In the genomic region with DNA sequence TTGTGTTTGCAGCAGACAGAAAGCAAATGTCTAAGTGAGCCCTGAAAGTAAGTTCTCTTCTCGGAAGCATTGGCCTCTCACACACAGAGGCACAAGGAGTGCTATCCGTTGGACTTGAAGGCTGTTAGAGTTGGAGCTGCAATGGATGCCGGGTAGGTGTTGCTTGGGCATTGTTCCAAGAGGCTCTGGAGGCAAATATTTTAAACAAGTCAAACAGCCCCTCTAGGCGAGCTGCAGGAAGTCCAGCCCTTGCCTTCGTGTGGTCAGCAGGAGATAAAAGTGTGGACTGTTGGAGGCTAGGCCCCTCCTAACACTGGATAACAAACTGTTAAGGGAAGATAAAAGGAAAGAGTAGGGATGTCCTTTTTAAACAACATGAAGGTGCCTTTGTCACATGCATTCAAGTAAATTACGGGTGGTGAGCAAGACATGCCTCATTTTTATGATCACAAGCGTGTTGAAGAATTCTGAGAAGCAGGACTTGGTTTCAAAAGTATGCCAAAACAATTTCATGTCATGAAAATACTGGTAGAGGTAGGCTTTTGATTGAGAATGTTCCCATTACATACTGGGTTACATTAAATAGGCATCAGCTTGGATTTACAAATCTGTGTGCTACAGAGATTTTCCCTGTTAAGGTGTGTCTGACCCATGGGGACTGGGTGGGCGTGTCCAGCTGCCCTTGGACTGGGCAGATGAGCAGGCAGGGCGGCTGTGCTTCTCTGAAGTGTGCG, we compare ENCODE assay signal across 12 cellular contexts. TPM values are rescaled to one million over a fixed set of nuclear protein-coding genes. Genes with fewer than 3 reads are reported as not detected.
DNase-seq lines count a peak whose midpoint lies in the region; ATAC-seq and TF ChIP-seq lines count a peak whose summit lies in the region.
"Had no signal": no experiment of that assay in that cellular context is flagged by ENCODE, and none has a peak within 500 bp of the region (broad histone marks: within the 10 kb centered on the region; RNA-seq: fewer than 3 reads in every experiment).

No MANE protein-coding gene starts in this region.

- H3K36me3 Mint-ChIP-seq in glutamatergic neuron (ENCODE audit: unreplicated experiment), result no peaks in the 10 kb centered on the region

- no peaks in the 10 kb centered on the region for H3K9me3 ChIP-seq in SJSA1 (replicated peaks)

- TF ChIP-seq CTCF in glutamatergic neuron (IDR thresholded peaks at IDR 0.05; ENCODE audit: partially characterized antibody, unreplicated experiment), result no peak

- H3K4me1 Mint-ChIP-seq in glutamatergic neuron (ENCODE audit: low read depth, unreplicated experiment), result peaks cover 26% of the 10 kb centered on the region

- H3K27ac Mint-ChIP-seq in glutamatergic neuron (ENCODE audit: unreplicated experiment), result no peak overlapping the region

- no peak overlapping the region for H3K9ac ChIP-seq in rectal smooth muscle tissue (ENCODE audit: low read length)

- DNase-seq in EH (ENCODE audit: low read depth), result peak; percentile 42
- DNase-seq in SJSA1 (ENCODE audit: low read depth in 1 of 2, low spot score in 2 of 2), result peak; percentile 65 to 71
- no peak for DNase-seq in glutamatergic neuron
- DNase-seq in DMS53 treated with DMSO at 0.1 percent for 48 hours (lab: John Stamatoyannopoulos, UW; ENCODE audit: unreplicated experiment), result no peak
- no peak for DNase-seq in stimulated activated naive CD4-positive, alpha-beta T cell treated with Interleukin-2 at 50 U/mL for 16 hours (lab: John Stamatoyannopoulos, UW)
- DNase-seq in NCI-H526 (lab: John Stamatoyannopoulos, UW), result no peak
- DNase-seq: activated CD4-positive, alpha-beta T cell treated with anti-CD3 and anti-CD28 coated beads, Interleukin-2, amount 50 U/mL, for 4 hours; foreskin melanocyte; naive thymus-derived CD8-positive, alpha-beta T cell; PC-9 had no signal

- H3K27ac ChIP-seq in SJSA1 (peak overlapping the region; percentile 91), rectal smooth muscle tissue (ENCODE audit: low read depth, low read length) (peak overlapping the region; percentile 58)
- H3K27ac ChIP-seq: PC-9 had no signal

- no peaks in the 10 kb centered on the region for H3K36me3 ChIP-seq in SJSA1
- H3K36me3 ChIP-seq in rectal smooth muscle tissue (ENCODE audit: control insufficient read depth, insufficient read depth, low read length), result no peaks in the 10 kb centered on the region

- H3K4me3 ChIP-seq in SJSA1 (no peak overlapping the region), rectal smooth muscle tissue (ENCODE audit: low read length) (no peak overlapping the region)
- H3K4me3 ChIP-seq: PC-9 had no signal

- H3K27me3 Mint-ChIP-seq in glutamatergic neuron (ENCODE audit: unreplicated experiment), result peaks cover 4% of the 10 kb centered on the region
- H3K27me3 Mint-ChIP-seq: naive thymus-derived CD8-positive, alpha-beta T cell had no signal

- H3K4me1 ChIP-seq in SJSA1 (replicated peaks) (peaks cover 51% of the 10 kb centered on the region), rectal smooth muscle tissue (ENCODE audit: control insufficient read depth, insufficient read depth, low read length) (peaks cover 43% of the 10 kb centered on the region)

- H3K27me3 ChIP-seq in SJSA1 (replicated peaks), result no peaks in the 10 kb centered on the region
- no peaks in the 10 kb centered on the region for H3K27me3 ChIP-seq in rectal smooth muscle tissue (ENCODE audit: control insufficient read depth, insufficient read depth, low read length)

- peak overlapping the region; percentile 0 for H3K4me3 Mint-ChIP-seq in glutamatergic neuron (ENCODE audit: unreplicated experiment)
- H3K4me3 Mint-ChIP-seq: naive thymus-derived CD8-positive, alpha-beta T cell had no signal

- ATAC-seq in GM18520 (IDR thresholded peaks at IDR 0.05; ENCODE audit: unreplicated experiment), result no peak
- ATAC-seq: naive thymus-derived CD8-positive, alpha-beta T cell had no signal

- peaks cover 5% of the 10 kb centered on the region for H3K9me3 Mint-ChIP-seq in glutamatergic neuron (ENCODE audit: unreplicated experiment)
- H3K9me3 Mint-ChIP-seq: naive thymus-derived CD8-positive, alpha-beta T cell had no signal

RNA-seq across cellular contexts. Expression of a gene that starts 57.4 kb away (rescaled TPM):
- 7.1 and 16.9 TPM in 2 replicates for total RNA-seq in SJSA1 (2014; rRNA removed; shearing (Covaris generic))
- 3.4 TPM for total RNA-seq in glutamatergic neuron (ENCODE audit: unreplicated experiment)

Comparison
In these comparisons a context has a peak if more than half of its experiments do, and no peak if none do; other contexts are left out.
1. DNase-seq: peak in EH (single experiment) and SJSA1 (2 of 2); none in glutamatergic neuron (single experiment), DMS53 treated with DMSO at 0.1 percent for 48 hours (single experiment), stimulated activated naive CD4-positive, alpha-beta T cell treated with Interleukin-2 at 50 U/mL for 16 hours (single experiment) and NCI-H526 (0 of 2).